Comparison of ENCODE assay signal across 16 cellular contexts in the genomic region with DNA sequence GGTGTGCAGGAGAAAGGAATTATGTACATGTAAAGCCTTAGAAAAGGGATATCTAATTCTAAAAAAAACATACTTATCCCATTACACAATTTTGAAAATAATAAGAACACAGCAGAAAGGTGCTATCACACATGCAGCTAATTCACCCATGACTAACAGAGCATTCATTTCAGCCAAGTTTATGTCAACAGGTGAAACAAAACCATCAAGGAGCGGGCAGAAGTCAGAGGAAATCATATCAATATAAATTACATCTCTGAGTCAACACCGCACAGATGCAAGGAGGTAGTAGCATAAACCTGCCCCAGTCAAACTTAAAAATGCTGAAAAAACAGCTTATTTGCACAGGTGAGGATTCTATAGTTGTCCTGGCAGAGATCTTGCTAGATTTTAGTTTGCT.
DNase-seq lines count a peak whose midpoint lies in the region; ATAC-seq and TF ChIP-seq lines count a peak whose summit lies in the region.
"Had no signal": no experiment of that assay in that cellular context is flagged by ENCODE, and none has a peak within 500 bp of the region (broad histone marks: within the 10 kb centered on the region; RNA-seq: fewer than 3 reads in every experiment).

No MANE protein-coding gene starts in this region.

- no peak for ATAC-seq in activated T-helper 17 cell treated with anti-CD3 and anti-CD28 coated beads, Interleukin-2, amount 50 U/mL, for 72 hours (replicated peaks)
- ATAC-seq: GM12878 had no signal

- peak; percentile 18 for DNase-seq in NCI-H510A treated with DMSO at 0.1 percent for 48 hours (lab: John Stamatoyannopoulos, UW)
- no peak for DNase-seq in NCI-H510A (lab: John Stamatoyannopoulos, UW)
- peak; percentile 72 for DNase-seq in NCI-H69 (lab: John Stamatoyannopoulos, UW)
- peak; percentile 45 for DNase-seq in SHP77 treated with DMSO at 0.1 percent for 48 hours (lab: John Stamatoyannopoulos, UW)
- DNase-seq in progenitor cell of endocrine pancreas (ENCODE audit: low spot score, unreplicated experiment) = no peak
- DNase-seq in T-helper 2 cell treated with Interferon-gamma antibody and Interleukin-4, amounts not matched to agents 5 μg/mL and 100 μg/mL, for 36 hours (ENCODE audit: low spot score) = no peak
- DNase-seq in cerebellar cortex (ENCODE audit: low spot score) = no peak
- DNase-seq: 8988T, DMS153, GM23248, NCI-H187 treated with DMSO at 0.1 percent for 48 hours, NCI-H2171 treated with DMSO at 0.1 percent for 48 hours, NCI-H524, Peyer's patch had no signal

- H3K9me3 Mint-ChIP-seq in progenitor cell of endocrine pancreas (ENCODE audit: low read depth) = no peaks in the 10 kb centered on the region
- H3K9me3 Mint-ChIP-seq in T-helper 2 cell treated with Interferon-gamma antibody and Interleukin-4, amounts not matched to agents 5 μg/mL and 100 μg/mL, for 36 hours = no peaks in the 10 kb centered on the region
- no peaks in the 10 kb centered on the region for H3K9me3 Mint-ChIP-seq in activated T-helper 17 cell treated with anti-CD3 and anti-CD28 coated beads, Interleukin-2, amount 50 U/mL, for 72 hours

- no peaks in the 10 kb centered on the region for H3K36me3 Mint-ChIP-seq in progenitor cell of endocrine pancreas (ENCODE audit: insufficient read depth)
- no peaks in the 10 kb centered on the region for H3K36me3 Mint-ChIP-seq in T-helper 2 cell treated with Interferon-gamma antibody and Interleukin-4, amounts not matched to agents 5 μg/mL and 100 μg/mL, for 36 hours (ENCODE audit: low read depth)
- H3K36me3 Mint-ChIP-seq in activated T-helper 17 cell treated with anti-CD3 and anti-CD28 coated beads, Interleukin-2, amount 50 U/mL, for 72 hours (ENCODE audit: low read depth) = no peaks in the 10 kb centered on the region

- no peaks in the 10 kb centered on the region for H3K27me3 Mint-ChIP-seq in progenitor cell of endocrine pancreas
- H3K27me3 Mint-ChIP-seq in T-helper 2 cell treated with Interferon-gamma antibody and Interleukin-4, amounts not matched to agents 5 μg/mL and 100 μg/mL, for 36 hours (ENCODE audit: low read depth) = no peaks in the 10 kb centered on the region
- peaks cover 8% of the 10 kb centered on the region for H3K27me3 Mint-ChIP-seq in activated T-helper 17 cell treated with anti-CD3 and anti-CD28 coated beads, Interleukin-2, amount 50 U/mL, for 72 hours

- H3K27ac Mint-ChIP-seq in progenitor cell of endocrine pancreas = peak overlapping the region; percentile 33
- H3K27ac Mint-ChIP-seq in T-helper 2 cell treated with Interferon-gamma antibody and Interleukin-4, amounts not matched to agents 5 μg/mL and 100 μg/mL, for 36 hours = no peak overlapping the region
- no peak overlapping the region for H3K27ac Mint-ChIP-seq in activated T-helper 17 cell treated with anti-CD3 and anti-CD28 coated beads, Interleukin-2, amount 50 U/mL, for 72 hours

- peaks cover 13% of the 10 kb centered on the region for H3K4me1 Mint-ChIP-seq in progenitor cell of endocrine pancreas (ENCODE audit: low read depth)
- H3K4me1 Mint-ChIP-seq in T-helper 2 cell treated with Interferon-gamma antibody and Interleukin-4, amounts not matched to agents 5 μg/mL and 100 μg/mL, for 36 hours (ENCODE audit: low read depth) = peaks cover 10% of the 10 kb centered on the region
- no peaks in the 10 kb centered on the region for H3K4me1 Mint-ChIP-seq in activated T-helper 17 cell treated with anti-CD3 and anti-CD28 coated beads, Interleukin-2, amount 50 U/mL, for 72 hours

- H3K4me3 Mint-ChIP-seq in progenitor cell of endocrine pancreas (ENCODE audit: low read depth) = no peak overlapping the region
- H3K4me3 Mint-ChIP-seq in T-helper 2 cell treated with Interferon-gamma antibody and Interleukin-4, amounts not matched to agents 5 μg/mL and 100 μg/mL, for 36 hours = no peak overlapping the region
- no peak overlapping the region for H3K4me3 Mint-ChIP-seq in activated T-helper 17 cell treated with anti-CD3 and anti-CD28 coated beads, Interleukin-2, amount 50 U/mL, for 72 hours

- no peak for TF ChIP-seq CTCF in progenitor cell of endocrine pancreas (IDR thresholded peaks at IDR 0.05; ENCODE audit: unreplicated experiment)

Comparison
In these comparisons a context has a peak if more than half of its experiments do, and no peak if none do; other contexts are left out.
1. DNase-seq: peak in NCI-H510A treated with DMSO at 0.1 percent for 48 hours (single experiment), NCI-H69 (single experiment) and SHP77 treated with DMSO at 0.1 percent for 48 hours (single experiment); none in NCI-H510A (single experiment), progenitor cell of endocrine pancreas (single experiment), T-helper 2 cell treated with Interferon-gamma antibody and Interleukin-4, amounts not matched to agents 5 μg/mL and 100 μg/mL, for 36 hours (single experiment) and cerebellar cortex (single experiment).